In the genomic region with DNA sequence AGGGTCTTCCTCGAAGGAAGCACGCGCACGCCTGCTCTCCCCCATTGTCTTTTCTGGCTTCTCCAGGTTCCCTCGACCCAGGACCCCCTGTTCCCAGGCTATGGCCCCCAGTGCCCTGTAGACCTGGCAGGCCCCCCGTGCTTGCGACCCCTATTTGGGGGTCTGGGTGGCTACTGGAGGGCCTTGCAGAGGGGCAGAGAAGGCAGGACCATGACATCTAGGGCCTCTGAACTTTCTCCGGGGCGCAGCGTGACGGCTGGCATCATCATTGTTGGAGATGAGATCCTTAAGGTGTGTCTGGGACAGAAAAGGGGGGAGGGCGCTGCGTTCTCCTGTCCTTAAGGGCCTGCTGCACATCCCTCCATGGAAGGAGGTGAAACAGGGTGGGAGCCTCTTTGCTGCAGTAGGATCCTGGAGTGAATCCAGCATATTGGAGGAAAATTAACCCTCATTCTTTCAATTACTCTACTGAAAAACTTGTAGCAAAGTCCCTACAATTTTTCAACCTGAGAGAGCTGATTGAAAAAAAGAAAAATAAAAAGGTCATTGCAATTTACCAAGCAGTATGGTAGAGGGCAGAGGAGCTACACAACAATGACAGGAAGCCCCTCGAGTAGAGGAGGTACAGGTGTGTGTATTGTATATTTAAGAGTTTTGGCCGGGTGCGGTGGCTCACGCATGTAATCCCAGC, we compare ENCODE assay signal across 9 cellular contexts. TPM values are rescaled to one million over a fixed set of nuclear protein-coding genes. Genes with fewer than 3 reads are reported as not detected.
DNase-seq lines count a peak whose midpoint lies in the region; ATAC-seq and TF ChIP-seq lines count a peak whose summit lies in the region.
"Had no signal": no experiment of that assay in that cellular context is flagged by ENCODE, and none has a peak within 500 bp of the region (broad histone marks: within the 10 kb centered on the region; RNA-seq: fewer than 3 reads in every experiment).

No MANE protein-coding gene starts in this region.

- no peak overlapping the region for H2BK15ac ChIP-seq in mesenchymal stem cell (ENCODE audit: low read depth, poor library complexity, severe bottlenecking)

- H3K36me3 ChIP-seq in left ventricle myocardium inferior = peaks cover 24% of the 10 kb centered on the region
- peaks cover 17% of the 10 kb centered on the region for H3K36me3 ChIP-seq in brain microvascular endothelial cell (replicated peaks)
- peaks cover 22 to 28% of the 10 kb centered on the region in 2 experiments for H3K36me3 ChIP-seq in mesenchymal stem cell (ENCODE audit: control insufficient read depth in 1 of 2, insufficient read depth in 2 of 2, low read depth in 1 of 2, low read length in 2 of 2)
- no peaks in the 10 kb centered on the region for H3K36me3 ChIP-seq in aorta (ENCODE audit: control insufficient read depth in 1 of 2, insufficient read depth in 2 of 2, low read length in 1 of 2)

- H3K9me3 ChIP-seq in left ventricle myocardium inferior (replicated peaks) (no peaks in the 10 kb centered on the region), mesenchymal stem cell (ENCODE audit: control insufficient read depth, low read length) (no peaks in the 10 kb centered on the region), aorta (ENCODE audit: control insufficient read depth, low read length) (no peaks in the 10 kb centered on the region)

- no peak overlapping the region for H3K14ac ChIP-seq in mesenchymal stem cell (ENCODE audit: low read length in 2 of 2)

- H3K23ac ChIP-seq in mesenchymal stem cell (ENCODE audit: low read length in 2 of 2) = no peak overlapping the region

- H4K91ac ChIP-seq in mesenchymal stem cell (ENCODE audit: low read length) = peak overlapping the region; percentile 73

- in situ Hi-C loops in brain microvascular endothelial cell (cut with HindIII; ENCODE audit: low pct_ligation_motif_present, low sequenced_read_pairs) = no loop called here

- intact Hi-C loops in left ventricle myocardium inferior (cut with micrococcal nuclease) (no loop called here), Right ventricle myocardium inferior (cut with DNase I) (loop anchor here (2.0 kb wide), 1 partner anchor 19 kb away; a partner anchor contains a TSS), aorta (cut with DNase I) (no loop called here)

- TF ChIP-seq CTCF in left ventricle myocardium inferior (IDR thresholded peaks at IDR 0.05; ENCODE audit: borderline replicate concordance) (no peak), brain microvascular endothelial cell (IDR thresholded peaks at IDR 0.05; ENCODE audit: low read depth, low read length, missing control alignments) (no peak)

- ATAC-seq in Right ventricle myocardium inferior (no peak), aorta (ENCODE audit: low FRiP score) (no peak)

- no peak for DNase-seq in left ventricle myocardium inferior
- no peak for DNase-seq in Right ventricle myocardium inferior (ENCODE audit: missing footprints)
- no peak for DNase-seq in brain microvascular endothelial cell
- no peak for DNase-seq in mesenchymal stem cell
- DNase-seq in aorta = no peak
- DNase-seq in GM19238 (ENCODE audit: insufficient read length, low spot score) = no peak
- DNase-seq in stimulated activated CD4-positive, alpha-beta T cell treated with anti-CD3 and anti-CD28 coated beads, Interleukin-4, amount 100 ng/mL, for 1 hour = no peak
- no peak for DNase-seq in GDM1 (lab: John Stamatoyannopoulos, UW)

- peak overlapping the region in 1 of 2 experiments; percentile 38 for H2BK12ac ChIP-seq in mesenchymal stem cell (ENCODE audit: low read length in 2 of 2)

- peak overlapping the region; percentile 91 for H3K4me2 ChIP-seq in mesenchymal stem cell (ENCODE audit: low read length, poor library complexity, severe bottlenecking)

- H4K8ac ChIP-seq in mesenchymal stem cell (ENCODE audit: low read length) = peak overlapping the region; percentile 27

- WGBS in mesenchymal stem cell = 36% methylated on average over 10 of the region's 17 CpGs
- 18 to 19% methylated on average over 17 of the region's 17 CpGs for WGBS in aorta, 2 donors

- peak overlapping the region; percentile 83 for H3K27ac ChIP-seq in left ventricle myocardium inferior (replicated peaks)
- H3K27ac ChIP-seq in brain microvascular endothelial cell = no peak overlapping the region
- H3K27ac ChIP-seq in mesenchymal stem cell (ENCODE audit: low read length, poor library complexity, severe bottlenecking) = peak overlapping the region; percentile 7
- no peak overlapping the region for H3K27ac ChIP-seq in aorta (ENCODE audit: low read depth in 1 of 2, low read length in 2 of 2)

- H2AK5ac ChIP-seq in mesenchymal stem cell (ENCODE audit: low read length, severe bottlenecking) = peak overlapping the region; percentile 64

- peak overlapping the region; percentile 86 for H3K4me3 ChIP-seq in left ventricle myocardium inferior
- peak overlapping the region; percentile 94 for H3K4me3 ChIP-seq in brain microvascular endothelial cell (ENCODE audit: low read depth, low read length)
- H3K4me3 ChIP-seq in mesenchymal stem cell (ENCODE audit: insufficient read depth in 1 of 2, low read depth in 1 of 2, low read length in 2 of 2) = peak overlapping the region; percentile 64 to 91
- peak overlapping the region; percentile 77 to 90 for H3K4me3 ChIP-seq in aorta (ENCODE audit: low read length in 2 of 2)

- peak overlapping the region in 1 of 2 experiments; percentile 66 for H3K4ac ChIP-seq in mesenchymal stem cell (ENCODE audit: low read depth in 1 of 2, low read length in 2 of 2)

- H3K27me3 ChIP-seq in left ventricle myocardium inferior (ENCODE audit: low read depth) (no peaks in the 10 kb centered on the region), brain microvascular endothelial cell (replicated peaks) (no peaks in the 10 kb centered on the region), mesenchymal stem cell (ENCODE audit: control insufficient read depth in 1 of 2, insufficient read depth in 1 of 2, low read length in 2 of 2) (no peaks in the 10 kb centered on the region), aorta (ENCODE audit: control insufficient read depth in 1 of 2, insufficient read depth in 2 of 2, low read length in 1 of 2) (no peaks in the 10 kb centered on the region)

- no peak overlapping the region for H2BK5ac ChIP-seq in mesenchymal stem cell (ENCODE audit: low read depth, low read length, poor library complexity, severe bottlenecking)

- H3K18ac ChIP-seq in mesenchymal stem cell (ENCODE audit: low read depth in 1 of 2, low read length in 2 of 2) = no peak overlapping the region

- peaks cover 28% of the 10 kb centered on the region for H3K4me1 ChIP-seq in left ventricle myocardium inferior
- peaks cover 10% of the 10 kb centered on the region for H3K4me1 ChIP-seq in mesenchymal stem cell (ENCODE audit: control insufficient read depth, insufficient read depth, low read depth, low read length)
- peaks cover 0 to 2% of the 10 kb centered on the region in 2 donors for H3K4me1 ChIP-seq in aorta (ENCODE audit: control insufficient read depth in 1 of 2, insufficient read depth in 2 of 2, low read length in 2 of 2)

- H2AFZ ChIP-seq in mesenchymal stem cell (ENCODE audit: low read depth, low read length) = no peak overlapping the region

- peaks cover 30% of the 10 kb centered on the region for H3K79me1 ChIP-seq in mesenchymal stem cell (replicated peaks; ENCODE audit: low read length, poor library complexity, severe bottlenecking)

- H3K9ac ChIP-seq in mesenchymal stem cell (ENCODE audit: low read length) = peak overlapping the region; percentile 89

- H2BK120ac ChIP-seq in mesenchymal stem cell (ENCODE audit: low read depth, low read length) = no peak overlapping the region

RNA-seq across cellular contexts. Expression of a gene that starts 0.8 kb away (rescaled TPM):
- total RNA-seq in left ventricle myocardium inferior (30.1 TPM), Right ventricle myocardium inferior (30.8 TPM), aorta (10 to 100 TPM; 14.5 to 17.6 TPM)
- 26.7 TPM for polyA plus RNA-seq in mesenchymal stem cell (2013, experiment 1 of 2)
- polyA plus RNA-seq in mesenchymal stem cell (2013, experiment 2 of 2) = 26.3 TPM
- polyA plus RNA-seq in aorta = 10 to 100 TPM; 23.8 to 24.2 TPM

RNA-seq across cellular contexts. Expression of a gene that starts 9.4 kb away (rescaled TPM):
- 17.8 TPM for total RNA-seq in left ventricle myocardium inferior
- total RNA-seq in Right ventricle myocardium inferior = 22.2 TPM
- polyA plus RNA-seq in mesenchymal stem cell (2013, experiment 1 of 2) = 48.2 TPM
- polyA plus RNA-seq in mesenchymal stem cell (2013, experiment 2 of 2) = 48.8 TPM
- total RNA-seq in aorta = 10 to 100 TPM; 19.3 to 25.5 TPM
- 10 to 100 TPM; 38.9 to 58.9 TPM for polyA plus RNA-seq in aorta

RNA-seq across cellular contexts. Expression of a gene that starts 9.5 kb away (rescaled TPM):
- total RNA-seq in left ventricle myocardium inferior (not detected), Right ventricle myocardium inferior (not detected), aorta (not detected)
- not detected for polyA plus RNA-seq in mesenchymal stem cell (2013, experiment 1 of 2)
- polyA plus RNA-seq in mesenchymal stem cell (2013, experiment 2 of 2) = not detected
- not detected for polyA plus RNA-seq in aorta
- total RNA-seq: mesenteric fat pad had no signal

RNA-seq across cellular contexts. Expression of a gene that starts 13.4 kb away (rescaled TPM):
- total RNA-seq in left ventricle myocardium inferior (43.0 TPM), Right ventricle myocardium inferior (60.4 TPM), aorta (100 to 1,000 TPM; 165 to 182 TPM)
- 352 TPM for polyA plus RNA-seq in mesenchymal stem cell (2013, experiment 1 of 2)
- 344 TPM for polyA plus RNA-seq in mesenchymal stem cell (2013, experiment 2 of 2)
- 100 to 1,000 TPM in 1 of 2 donors, 10 to 100 TPM in 1; 39.1 to 179 TPM for polyA plus RNA-seq in aorta

RNA-seq across cellular contexts. Expression of a gene that starts 18.7 kb away (rescaled TPM):
- total RNA-seq in left ventricle myocardium inferior (42.8 TPM), Right ventricle myocardium inferior (53.3 TPM), aorta (10 to 100 TPM; 46.4 to 71.1 TPM)
- 18.3 TPM for polyA plus RNA-seq in mesenchymal stem cell (2013, experiment 1 of 2)
- 18.3 TPM for polyA plus RNA-seq in mesenchymal stem cell (2013, experiment 2 of 2)
- polyA plus RNA-seq in aorta = 10 to 100 TPM; 23.3 to 32.8 TPM

Comparison
In these comparisons a context has a peak if more than half of its experiments do, and no peak if none do; other contexts are left out.
1. H3K27ac ChIP-seq: peak in left ventricle myocardium inferior (single experiment) and mesenchymal stem cell (single experiment); none in brain microvascular endothelial cell (single experiment) and aorta (0 of 2).
2. Peak in every context shown above with its lines, with median percentiles within 50 percentile points of each other: H3K4me3 ChIP-seq.